ENCODE assay signal across 8 cellular contexts in the genomic region with DNA sequence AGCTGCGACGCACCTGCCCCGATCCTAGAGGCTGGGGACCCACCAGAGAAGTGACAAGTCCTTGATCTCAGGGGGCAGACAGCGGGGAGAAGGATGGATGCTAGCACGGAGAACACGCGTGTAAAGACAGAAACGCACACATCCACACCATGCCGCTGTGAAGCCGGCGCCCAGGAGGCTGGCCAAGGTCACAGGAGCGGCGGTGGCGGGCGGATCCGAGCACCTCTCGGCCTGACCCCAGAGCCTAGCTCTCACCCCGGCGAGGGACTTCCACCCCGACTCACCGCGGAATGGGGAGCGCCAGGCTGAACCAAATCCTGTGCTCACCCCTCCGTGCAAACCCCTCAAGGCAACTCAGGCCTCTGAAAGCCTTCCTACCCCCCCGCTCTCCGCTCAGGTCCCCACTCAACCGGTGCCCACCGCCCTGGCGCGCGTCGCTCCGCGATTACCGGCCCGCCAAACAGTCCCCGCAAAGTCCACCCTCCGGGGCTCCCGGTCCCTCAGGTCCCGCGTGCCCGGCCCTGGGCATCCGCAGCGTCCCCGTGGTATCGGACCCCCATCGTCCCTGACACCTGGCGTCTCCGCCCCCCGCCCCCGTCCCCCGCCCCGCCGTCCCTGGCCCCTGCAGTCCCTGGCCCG. TPM values are rescaled to one million over a fixed set of nuclear protein-coding genes. Genes with fewer than 3 reads are reported as not detected.
DNase-seq lines count a peak whose midpoint lies in the region; ATAC-seq and TF ChIP-seq lines count a peak whose summit lies in the region.

No MANE protein-coding gene starts in this region.

- intact Hi-C loops in activated CD8-positive, alpha-beta T cell treated with anti-CD3 and anti-CD28 coated beads for 36 hours (cut with micrococcal nuclease) = no loop called here
- intact Hi-C loops in prostate gland (cut with DNase I) = loop anchor here (1.0 kb wide), 1 partner anchor 35 kb away; no protein-coding TSS in a partner anchor

- no peaks in the 10 kb centered on the region for H3K9me3 Mint-ChIP-seq in CD8-positive, alpha-beta memory T cell
- no peaks in the 10 kb centered on the region for H3K9me3 Mint-ChIP-seq in activated CD8-positive, alpha-beta T cell treated with anti-CD3 and anti-CD28 coated beads for 36 hours

- DNase-seq in CD8-positive, alpha-beta memory T cell = peak in 1 of 5 donors; percentile 28
- DNase-seq in activated CD8-positive, alpha-beta T cell treated with anti-CD3 and anti-CD28 coated beads for 36 hours = no peak
- DNase-seq in cardiac muscle cell (ENCODE audit: low read depth in 1 of 2, low spot score in 1 of 2) (no peak), prostate gland (ENCODE audit: low spot score) (no peak), GOT3 (lab: John Stamatoyannopoulos, UW) (no peak)

- H3K9me3 ChIP-seq in CD8-positive, alpha-beta memory T cell (ENCODE audit: low read length) = no peaks in the 10 kb centered on the region
- H3K9me3 ChIP-seq in cardiac muscle cell (ENCODE audit: low read depth) = no peaks in the 10 kb centered on the region
- no peaks in the 10 kb centered on the region for H3K9me3 ChIP-seq in prostate gland

- H3K27ac ChIP-seq in CD8-positive, alpha-beta memory T cell (ENCODE audit: low read depth, low read length) = no peak overlapping the region
- H3K27ac ChIP-seq in cardiac muscle cell = peak overlapping the region; percentile 87
- peak overlapping the region; percentile 65 to 75 for H3K27ac ChIP-seq in prostate gland

- H3K36me3 ChIP-seq in CD8-positive, alpha-beta memory T cell (ENCODE audit: insufficient read depth, low read length) = no peaks in the 10 kb centered on the region
- no peaks in the 10 kb centered on the region for H3K36me3 ChIP-seq in cardiac muscle cell
- H3K36me3 ChIP-seq in prostate gland = no peaks in the 10 kb centered on the region

- TF ChIP-seq CTCF in activated CD8-positive, alpha-beta T cell treated with anti-CD3 and anti-CD28 coated beads for 36 hours (IDR thresholded peaks at IDR 0.05) = no peak
- TF ChIP-seq CTCF in cardiac muscle cell (IDR thresholded peaks at IDR 0.05; ENCODE audit: low read depth, low read length) (no peak), prostate gland (IDR thresholded peaks at IDR 0.05) (no peak)

- peaks cover 5% of the 10 kb centered on the region for H3K4me1 ChIP-seq in CD8-positive, alpha-beta memory T cell (ENCODE audit: insufficient read depth, low read length)
- peaks cover 27% of the 10 kb centered on the region for H3K4me1 ChIP-seq in cardiac muscle cell (ENCODE audit: low read depth)
- H3K4me1 ChIP-seq in prostate gland (replicated peaks) = peaks cover 9% of the 10 kb centered on the region

- H3K36me3 Mint-ChIP-seq in CD8-positive, alpha-beta memory T cell = no peaks in the 10 kb centered on the region
- H3K36me3 Mint-ChIP-seq in activated CD8-positive, alpha-beta T cell treated with anti-CD3 and anti-CD28 coated beads for 36 hours (ENCODE audit: low read depth) = no peaks in the 10 kb centered on the region

- peak overlapping the region in 3 of 8 donors; percentile 14 to 57 (median 46) for H3K27ac Mint-ChIP-seq in CD8-positive, alpha-beta memory T cell
- H3K27ac Mint-ChIP-seq in activated CD8-positive, alpha-beta T cell treated with anti-CD3 and anti-CD28 coated beads for 36 hours = no peak overlapping the region

- peaks cover 3% of the 10 kb centered on the region for H3K27me3 ChIP-seq in CD8-positive, alpha-beta memory T cell (ENCODE audit: insufficient read depth, low read length, poor library complexity, severe bottlenecking)
- H3K27me3 ChIP-seq in cardiac muscle cell (no peaks in the 10 kb centered on the region), prostate gland (replicated peaks; ENCODE audit: insufficient read depth) (no peaks in the 10 kb centered on the region)

- peaks cover 5 to 19% (median 19%) of the 10 kb centered on the region in 3 donors for H3K4me1 Mint-ChIP-seq in CD8-positive, alpha-beta memory T cell
- peaks cover 22% of the 10 kb centered on the region for H3K4me1 Mint-ChIP-seq in activated CD8-positive, alpha-beta T cell treated with anti-CD3 and anti-CD28 coated beads for 36 hours (ENCODE audit: low read depth)

- WGBS in prostate gland = 27% methylated on average over 18 of the region's 55 CpGs

- peaks cover 30 to 60% of the 10 kb centered on the region in 2 donors for H3K27me3 Mint-ChIP-seq in CD8-positive, alpha-beta memory T cell
- H3K27me3 Mint-ChIP-seq in activated CD8-positive, alpha-beta T cell treated with anti-CD3 and anti-CD28 coated beads for 36 hours = peaks cover 17% of the 10 kb centered on the region

- H3K4me3 Mint-ChIP-seq in CD8-positive, alpha-beta memory T cell = peak overlapping the region; percentile 54 to 89 (median 74)
- peak overlapping the region; percentile 66 for H3K4me3 Mint-ChIP-seq in activated CD8-positive, alpha-beta T cell treated with anti-CD3 and anti-CD28 coated beads for 36 hours

- ATAC-seq in activated CD8-positive, alpha-beta T cell treated with anti-CD3 and anti-CD28 coated beads for 36 hours = peak; percentile 7
- ATAC-seq in GM21529 (IDR thresholded peaks at IDR 0.05; ENCODE audit: unreplicated experiment) (no peak), GM21825 (IDR thresholded peaks at IDR 0.05; ENCODE audit: unreplicated experiment) (no peak), HG02610 (IDR thresholded peaks at IDR 0.05; ENCODE audit: unreplicated experiment) (no peak)

- no peak for TF ChIP-seq POLR2A in prostate gland (IDR thresholded peaks at IDR 0.05)

- POLR2A ChIA-PET in CD8-positive, alpha-beta memory T cell (lab: Charles Lee) = no interaction called here
- POLR2A ChIA-PET in activated CD8-positive, alpha-beta T cell treated with anti-CD3 and anti-CD28 coated beads for 36 hours (lab: Charles Lee) = interaction anchor here (1.1 kb wide), 1 partner anchor 21 kb away, joined by 3 read pairs; no protein-coding TSS in a partner anchor

- CTCF ChIA-PET in CD8-positive, alpha-beta memory T cell (lab: Charles Lee) = interaction anchor here (1.2 kb wide), 1 partner anchor 10 kb away, joined by 3 read pairs; no protein-coding TSS in a partner anchor
- CTCF ChIA-PET in activated CD8-positive, alpha-beta T cell treated with anti-CD3 and anti-CD28 coated beads for 36 hours (lab: Charles Lee) = no interaction called here

- no peak overlapping the region for H3K4me3 ChIP-seq in CD8-positive, alpha-beta memory T cell (ENCODE audit: low read length)
- H3K4me3 ChIP-seq in cardiac muscle cell (peak overlapping the region; percentile 87), prostate gland (peak overlapping the region; percentile 66 to 77)

RNA-seq across cellular contexts. Expression of a gene that starts 0.5 kb away (rescaled TPM):
- total RNA-seq in CD8-positive, alpha-beta memory T cell = 100 to 1,000 TPM; 188 to 192 TPM
- polyA plus RNA-seq in CD8-positive, alpha-beta memory T cell = 128 TPM
- total RNA-seq in activated CD8-positive, alpha-beta T cell treated with anti-CD3 and anti-CD28 coated beads for 36 hours = 100 to 1,000 TPM; 264 to 281 TPM
- 66.3 and 95.3 TPM in 2 replicates for total RNA-seq in cardiac muscle cell
- polyA plus RNA-seq in cardiac muscle cell = 90.9 and 125 TPM in 2 replicates
- 10 to 100 TPM; 66.1 to 73.1 TPM for total RNA-seq in prostate gland

RNA-seq across cellular contexts. Expression of a gene that starts 36.4 kb away (rescaled TPM):
- total RNA-seq in CD8-positive, alpha-beta memory T cell = not detected
- polyA plus RNA-seq in CD8-positive, alpha-beta memory T cell = not detected
- total RNA-seq in activated CD8-positive, alpha-beta T cell treated with anti-CD3 and anti-CD28 coated beads for 36 hours = under 1 TPM; 0.14 to 0.69 TPM
- total RNA-seq in cardiac muscle cell (2.9 and 4.7 TPM in 2 replicates), prostate gland (10 to 100 TPM; 12.6 to 13.6 TPM)
- polyA plus RNA-seq in cardiac muscle cell = 1.4 and 3.1 TPM in 2 replicates
